Comparison of ENCODE assay signal across 27 cellular contexts in the genomic region with DNA sequence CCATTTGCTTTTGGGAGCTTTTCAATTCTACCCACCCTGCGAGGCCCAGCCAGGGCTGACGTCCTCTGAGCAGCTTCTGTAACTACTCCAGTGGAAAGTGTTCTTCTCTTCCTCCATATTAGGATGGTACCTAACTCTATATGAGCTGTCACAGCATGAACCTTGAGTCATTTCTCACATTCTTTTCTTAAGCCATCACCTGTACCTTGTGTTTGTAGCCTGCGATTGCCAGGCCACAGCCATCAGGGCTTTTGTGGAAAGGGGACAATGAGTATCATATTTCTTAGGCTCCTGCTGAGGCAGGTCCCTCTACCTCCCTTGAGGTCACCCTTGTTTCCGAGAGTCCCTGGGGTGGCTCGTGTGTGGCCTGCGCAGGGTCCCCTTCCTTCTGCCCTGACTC.
DNase-seq lines count a peak whose midpoint lies in the region; ATAC-seq and TF ChIP-seq lines count a peak whose summit lies in the region.
"Had no signal": no experiment of that assay in that cellular context is flagged by ENCODE, and none has a peak within 500 bp of the region (broad histone marks: within the 10 kb centered on the region; RNA-seq: fewer than 3 reads in every experiment).

No MANE protein-coding gene starts in this region.

- H4K91ac ChIP-seq in H9 (ENCODE audit: insufficient read length, low read depth, low read length), result no peak overlapping the region

- H3K27ac ChIP-seq in ACC112 (ENCODE audit: low read depth, low read length) (no peak overlapping the region), HCT116 (ENCODE audit: low read depth, low read length) (peak overlapping the region; percentile 76), RWPE1 (peak overlapping the region; percentile 95), foreskin keratinocyte (peak overlapping the region; percentile 93), H9 (ENCODE audit: insufficient read length, low read depth, low read length) (no peak overlapping the region)
- H3K27ac ChIP-seq: ovary, spleen, testis, vagina had no signal

- H3K4me2 ChIP-seq in HCT116 (ENCODE audit: low read length) (peak overlapping the region; percentile 73), H9 (ENCODE audit: insufficient read depth, insufficient read length, low read length) (no peak overlapping the region)

- H3K9me2 ChIP-seq in HCT116 (ENCODE audit: insufficient read depth), result no peaks in the 10 kb centered on the region

- H2AFZ ChIP-seq in ACC112 (ENCODE audit: low read length, unreplicated experiment) (peak overlapping the region; percentile 7), HCT116 (ENCODE audit: low read depth, low read length, poor library complexity, severe bottlenecking) (no peak overlapping the region), H9 (ENCODE audit: low read length) (no peak overlapping the region)

- ATAC-seq in HCT116 (peak; percentile 56), foreskin keratinocyte (no peak)
- ATAC-seq: GM12878; left lobe of liver; stimulated activated memory B cell treated with anti-CD40 and anti-IgM and Interleukin-4, amounts not matched to agents 10 μg/mL and 1 μg/mL and 100 μg/mL, for 72 hours had no signal

- H3K79me2 ChIP-seq in ACC112 (ENCODE audit: control insufficient read depth, insufficient read depth, low read length, unreplicated experiment) (no peaks in the 10 kb centered on the region), HCT116 (ENCODE audit: insufficient read depth, low read length) (no peaks in the 10 kb centered on the region), H9 (ENCODE audit: insufficient read depth, low read length) (no peaks in the 10 kb centered on the region)

- H4K8ac ChIP-seq in H9 (replicated peaks; ENCODE audit: insufficient read length, low read depth, low read length), result no peak overlapping the region

- H2BK5ac ChIP-seq in H9 (ENCODE audit: insufficient read length, low read length), result no peak overlapping the region

- H3K23me2 ChIP-seq in H9 (ENCODE audit: insufficient read length, low read depth, low read length, poor library complexity, severe bottlenecking), result no peaks in the 10 kb centered on the region

- POLR2A ChIA-PET in HCT116 (lab: Charles Lee), result interaction anchor here (0.7 to 1.5 kb wide), 4 partner anchors 16 to 195 kb away, joined by 3 to 4 read pairs (median 4); partner anchors contain the start of gene ITGA6
- POLR2A ChIA-PET in RWPE1 (lab: Yijun Ruan, JAX; ENCODE audit: low non-redundant PET), result no interaction called here

- peaks cover 3% of the 10 kb centered on the region for H3K27me3 Mint-ChIP-seq in H9 (ENCODE audit: low read depth)
- H3K27me3 Mint-ChIP-seq: activated naive CD8-positive, alpha-beta T cell treated with anti-CD3 and anti-CD28 coated beads for 36 hours had no signal

- H2AK5ac ChIP-seq in H9 (ENCODE audit: insufficient read length, low read length), result no peak overlapping the region

- no peak overlapping the region for H3K18ac ChIP-seq in H9 (ENCODE audit: insufficient read length, low read depth, low read length)

- no peak overlapping the region for H2BK15ac ChIP-seq in H9 (ENCODE audit: low read depth, low read length)

- no peak for TF ChIP-seq POLR2A in HCT116 (IDR thresholded peaks at IDR 0.05; ENCODE audit: borderline replicate concordance, extremely low read depth, insufficient read depth, insufficient read length)

- H3K4me3 ChIP-seq in ACC112 (ENCODE audit: low read depth, low read length), result no peak overlapping the region
- H3K4me3 ChIP-seq in HCT116 (replicated peaks in 1 of 2; ENCODE audit: low read depth in 1 of 2, low read length in 2 of 2), result peak overlapping the region in 1 of 2 experiments; percentile 6; a peak in 1 of 4 replicates
- H3K4me3 ChIP-seq: GM12878, GM23248, ovary, spleen, testis, vagina had no signal

- H3K36me3 ChIP-seq in ACC112 (ENCODE audit: insufficient read depth, low read length), result no peaks in the 10 kb centered on the region
- no peaks in the 10 kb centered on the region for H3K36me3 ChIP-seq in HCT116 (ENCODE audit: control insufficient read depth in 1 of 2, insufficient read depth in 2 of 2, low read length in 2 of 2)
- H3K36me3 ChIP-seq: ovary, spleen, vagina had no signal

- H3K27ac Mint-ChIP-seq in H9, result no peak overlapping the region
- H3K27ac Mint-ChIP-seq: activated CD4-positive, alpha-beta T cell treated with anti-CD3 and anti-CD28 coated beads, Interleukin-2, amount 10 ng/mL, durations not matched to agents 24 days and 14 days; activated naive CD8-positive, alpha-beta T cell treated with anti-CD3 and anti-CD28 coated beads for 36 hours; mesothelial cell of epicardium; naive thymus-derived CD4-positive, alpha-beta T cell; stimulated activated memory B cell treated with anti-CD40 and anti-IgM and Interleukin-4, amounts not matched to agents 10 μg/mL and 1 μg/mL and 100 μg/mL, for 72 hours; T-helper 2 cell treated with Interferon-gamma antibody and Interleukin-4, amounts not matched to agents 5 μg/mL and 100 μg/mL, for 36 hours had no signal

- no peak overlapping the region for H2BK12ac ChIP-seq in H9 (ENCODE audit: insufficient read length, low read depth, low read length)

- no peaks in the 10 kb centered on the region for H3K79me1 ChIP-seq in H9 (ENCODE audit: insufficient read depth, low read depth, low read length, poor library complexity, severe bottlenecking)

- no CpG with 5 or more reads among the region's 6 CpGs for WGBS in H9 (ENCODE audit: extremely low coverage, insufficient read length, low lambda C conversion rate)

- H2BK20ac ChIP-seq in H9 (ENCODE audit: low read depth, low read length, poor library complexity, severe bottlenecking), result no peak overlapping the region

- H4K5ac ChIP-seq in H9 (ENCODE audit: insufficient read length, low read depth, low read length), result no peak overlapping the region

- H3K27me3 ChIP-seq in ACC112 (ENCODE audit: insufficient read depth, low read length) (no peaks in the 10 kb centered on the region), HCT116 (ENCODE audit: insufficient read depth, low read length) (no peaks in the 10 kb centered on the region), foreskin keratinocyte (no peaks in the 10 kb centered on the region), H9 (ENCODE audit: insufficient read depth, low read length) (no peaks in the 10 kb centered on the region)
- H3K27me3 ChIP-seq: ovary, spleen, testis, vagina had no signal

- no peak overlapping the region for H3T11ph ChIP-seq in H9 (ENCODE audit: low read length)

- H3K9me3 Mint-ChIP-seq in H9, result no peaks in the 10 kb centered on the region
- H3K9me3 Mint-ChIP-seq: activated naive CD8-positive, alpha-beta T cell treated with anti-CD3 and anti-CD28 coated beads for 36 hours; mesothelial cell of epicardium; T-helper 2 cell treated with Interferon-gamma antibody and Interleukin-4, amounts not matched to agents 5 μg/mL and 100 μg/mL, for 36 hours had no signal

- CTCF ChIA-PET in HCT116 (lab: Charles Lee) (interaction anchor here (3.5 kb wide), 1 partner anchor 214 kb away, joined by 22 read pairs; no protein-coding TSS in a partner anchor), RWPE1 (lab: Yijun Ruan, JAX) (interaction anchor here (0.6 kb wide), 1 partner anchor 850 kb away, joined by 7 read pairs; no protein-coding TSS in a partner anchor)

- TF ChIP-seq CTCF in HCT116 (IDR thresholded peaks at IDR 0.05 in 2 of 3, conservative IDR thresholded peaks at IDR 0.05 in 1 of 3; ENCODE audit: borderline replicate concordance in 1 of 3, insufficient read depth in 1 of 3, low read depth in 2 of 3, low read length in 2 of 3) (no peak), RWPE1 (conservative IDR thresholded peaks at IDR 0.05; ENCODE audit: low read depth) (no peak), foreskin keratinocyte (conservative IDR thresholded peaks at IDR 0.05) (no peak), H9 (conservative IDR thresholded peaks at IDR 0.05) (no peak)

- DNase-seq in HCT116 (ENCODE audit: low read depth, low spot score) (no peak), RWPE1 (ENCODE audit: low spot score) (no peak), foreskin keratinocyte (peak; percentile 51 to 65), foreskin melanocyte (no peak), H9 (no peak)
- no peak for DNase-seq in central memory CD4-positive, alpha-beta T cell
- DNase-seq: activated CD4-positive, alpha-beta T cell treated with anti-CD3 and anti-CD28 coated beads, Interleukin-2, amount 10 ng/mL, durations not matched to agents 24 days and 14 days; activated naive CD8-positive, alpha-beta T cell treated with anti-CD3 and anti-CD28 coated beads for 36 hours; Calu3; GM23248; naive thymus-derived CD4-positive, alpha-beta T cell; NCI-H1048; NCI-H2081; NCI-H524 treated with DMSO at 0.1 percent for 48 hours; ovary; retina; spleen; stimulated activated CD4-positive, alpha-beta T cell treated with anti-CD3 and anti-CD28 coated beads, Interleukin-2, amount 100 ng/mL, for 48 hours had no signal

- H3K4ac ChIP-seq in H9 (ENCODE audit: low read depth, low read length), result no peak overlapping the region

- H3K9ac ChIP-seq in HCT116 (ENCODE audit: low read length) (peak overlapping the region; percentile 42), H9 (ENCODE audit: extremely low read depth, insufficient read length, low read length) (no peak overlapping the region)
- H3K9ac ChIP-seq: GM23248 had no signal

- H3K56ac ChIP-seq in H9 (ENCODE audit: insufficient read length, low read depth, low read length), result no peak overlapping the region

- H3K4me1 ChIP-seq in ACC112 (ENCODE audit: control insufficient read depth, insufficient read depth, low read length, unreplicated experiment) (peaks cover 41% of the 10 kb centered on the region), HCT116 (ENCODE audit: control insufficient read depth in 1 of 2, insufficient read depth in 2 of 2, low read length in 2 of 2) (peaks cover 63 to 95% of the 10 kb centered on the region in 2 experiments), foreskin keratinocyte (peaks cover 47% of the 10 kb centered on the region), H9 (ENCODE audit: insufficient read depth, low read length) (peaks cover 5% of the 10 kb centered on the region; the same call in 1 of the 2 replicates)
- H3K4me1 ChIP-seq: testis had no signal

- H3K9me3 ChIP-seq in HCT116 (ENCODE audit: control insufficient read depth in 1 of 2, insufficient read depth in 1 of 2, low read depth in 1 of 2, low read length in 2 of 2) (no peaks in the 10 kb centered on the region), H9 (ENCODE audit: control insufficient read depth, low read depth, low read length) (no peaks in the 10 kb centered on the region)
- H3K9me3 ChIP-seq: ovary, spleen, testis, vagina had no signal

- H3K4me1 Mint-ChIP-seq in H9, result peaks cover 42 to 47% of the 10 kb centered on the region in 2 experiments
- H3K4me1 Mint-ChIP-seq: stimulated activated memory B cell treated with anti-CD40 and anti-IgM and Interleukin-4, amounts not matched to agents 10 μg/mL and 1 μg/mL and 100 μg/mL, for 72 hours had no signal

- no peaks in the 10 kb centered on the region for H3K36me3 Mint-ChIP-seq in H9 (ENCODE audit: insufficient read depth in 1 of 3, low read depth in 3 of 3)
- H3K36me3 Mint-ChIP-seq: activated naive CD8-positive, alpha-beta T cell treated with anti-CD3 and anti-CD28 coated beads for 36 hours; mesothelial cell of epicardium; stimulated activated memory B cell treated with anti-CD40 and anti-IgM and Interleukin-4, amounts not matched to agents 10 μg/mL and 1 μg/mL and 100 μg/mL, for 72 hours had no signal

- H3K4me3 Mint-ChIP-seq in H9, result no peak overlapping the region
- H3K4me3 Mint-ChIP-seq: activated CD4-positive, alpha-beta T cell treated with anti-CD3 and anti-CD28 coated beads, Interleukin-2, amount 10 ng/mL, durations not matched to agents 24 days and 14 days; activated naive CD8-positive, alpha-beta T cell treated with anti-CD3 and anti-CD28 coated beads for 36 hours; CD14-positive monocyte; mesothelial cell of epicardium; naive thymus-derived CD4-positive, alpha-beta T cell; stimulated activated memory B cell treated with anti-CD40 and anti-IgM and Interleukin-4, amounts not matched to agents 10 μg/mL and 1 μg/mL and 100 μg/mL, for 72 hours; T-helper 2 cell treated with Interferon-gamma antibody and Interleukin-4, amounts not matched to agents 5 μg/mL and 100 μg/mL, for 36 hours had no signal

- H3K23ac ChIP-seq in H9 (ENCODE audit: insufficient read length, low read depth, low read length), result no peak overlapping the region

- no peak overlapping the region for H3K14ac ChIP-seq in H9 (ENCODE audit: insufficient read depth, low read length)

- TSS peak; percentile 84 for BruUV-seq in HCT116 (replicated peaks; lab: Mats Ljungman, UMichigan)

- intact Hi-C loops in HCT116 (cut with micrococcal nuclease), result no loop called here

- no peak overlapping the region for H2BK120ac ChIP-seq in H9 (ENCODE audit: low read depth, low read length, poor library complexity, severe bottlenecking)

- H4K20me1 ChIP-seq in HCT116 (ENCODE audit: insufficient read depth) (no peaks in the 10 kb centered on the region), H9 (ENCODE audit: control insufficient read depth, insufficient read depth, insufficient read length) (no peaks in the 10 kb centered on the region)

- TF ChIP-seq RAD21 in HCT116 (IDR thresholded peaks at IDR 0.05; ENCODE audit: low read depth), result no peak

- RAD21 ChIA-PET in HCT116 (lab: Charles Lee; ENCODE audit: low non-redundant PET in 1 of 2, low total read pairs in 2 of 2, uncharacterized antibody in 2 of 2, unreplicated experiment in 2 of 2), result no interaction called here

Comparison
In these comparisons a context has a peak if more than half of its experiments do, and no peak if none do; other contexts are left out.
1. H3K27ac ChIP-seq: peak in HCT116 (single experiment), RWPE1 (single experiment) and foreskin keratinocyte (single experiment); none in ACC112 (single experiment) and H9 (single experiment).
2. DNase-seq: peak in foreskin keratinocyte (2 of 2); none in HCT116 (single experiment), RWPE1 (single experiment), central memory CD4-positive, alpha-beta T cell (single experiment), foreskin melanocyte (single experiment) and H9 (single experiment).